Comparison of ENCODE assay signal across 2 cellular contexts in the genomic region with DNA sequence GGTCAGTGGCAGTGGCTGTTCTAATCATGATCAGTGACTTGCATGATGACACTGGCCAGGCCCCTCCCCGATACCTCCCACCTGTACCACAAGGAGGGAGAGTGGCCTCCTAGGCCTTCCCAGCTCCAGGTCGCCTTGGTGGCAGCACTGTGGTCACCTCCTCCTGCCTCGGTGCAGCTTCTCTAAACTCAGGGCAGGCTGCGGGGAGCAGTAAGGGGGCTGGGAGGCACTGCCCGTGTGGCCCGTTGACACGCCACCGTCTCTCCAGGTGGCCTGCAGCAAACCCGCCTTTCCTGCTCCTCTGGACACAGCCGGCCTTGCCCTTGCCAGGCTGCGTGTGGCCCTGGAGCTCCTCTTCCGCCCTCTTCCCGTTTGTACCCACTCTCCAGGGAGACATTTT.
TF ChIP-seq lines count a peak whose summit lies in the region.

No MANE protein-coding gene starts in this region.

TF ChIP-seq in H1, 55 proteins besides CTCF, POLR2A, EP300 and RAD21:
- TF ChIP-seq BCL11A (IDR thresholded peaks at IDR 0.05; ENCODE audit: low read depth in 2 of 2, low read length in 2 of 2): no peak
- TF ChIP-seq RFX5 (IDR thresholded peaks at IDR 0.05; ENCODE audit: borderline replicate concordance, low read depth, low read length): no peak

TF ChIP-seq in HEK293T, 16 proteins besides CTCF, POLR2A, EP300 and RAD21:
- TF ChIP-seq, protein P1, sequence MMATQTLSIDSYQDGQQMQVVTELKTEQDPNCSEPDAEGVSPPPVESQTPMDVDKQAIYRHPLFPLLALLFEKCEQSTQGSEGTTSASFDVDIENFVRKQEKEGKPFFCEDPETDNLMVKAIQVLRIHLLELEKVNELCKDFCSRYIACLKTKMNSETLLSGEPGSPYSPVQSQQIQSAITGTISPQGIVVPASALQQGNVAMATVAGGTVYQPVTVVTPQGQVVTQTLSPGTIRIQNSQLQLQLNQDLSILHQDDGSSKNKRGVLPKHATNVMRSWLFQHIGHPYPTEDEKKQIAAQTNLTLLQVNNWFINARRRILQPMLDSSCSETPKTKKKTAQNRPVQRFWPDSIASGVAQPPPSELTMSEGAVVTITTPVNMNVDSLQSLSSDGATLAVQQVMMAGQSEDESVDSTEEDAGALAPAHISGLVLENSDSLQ (IDR thresholded peaks at IDR 0.05): no peak
- TF ChIP-seq SP1 (IDR thresholded peaks at IDR 0.05) (no peak), HDGF (IDR thresholded peaks at IDR 0.05; ENCODE audit: borderline replicate concordance) (no peak), L3MBTL2 (conservative IDR thresholded peaks at IDR 0.05) (no peak), BHLHE40 (IDR thresholded peaks at IDR 0.05; ENCODE audit: borderline replicate concordance) (no peak), CTBP1 (IDR thresholded peaks at IDR 0.05; ENCODE audit: borderline replicate concordance) (no peak), NFRKB (IDR thresholded peaks at IDR 0.05) (no peak), LEF1 (IDR thresholded peaks at IDR 0.05; ENCODE audit: borderline replicate concordance) (no peak), ARNT (IDR thresholded peaks at IDR 0.05) (no peak), FOXM1 (IDR thresholded peaks at IDR 0.05; ENCODE audit: borderline replicate concordance) (no peak), ZNF384 (IDR thresholded peaks at IDR 0.05) (no peak)
